ENCODE assay signal across 29 cellular contexts in the genomic region with DNA sequence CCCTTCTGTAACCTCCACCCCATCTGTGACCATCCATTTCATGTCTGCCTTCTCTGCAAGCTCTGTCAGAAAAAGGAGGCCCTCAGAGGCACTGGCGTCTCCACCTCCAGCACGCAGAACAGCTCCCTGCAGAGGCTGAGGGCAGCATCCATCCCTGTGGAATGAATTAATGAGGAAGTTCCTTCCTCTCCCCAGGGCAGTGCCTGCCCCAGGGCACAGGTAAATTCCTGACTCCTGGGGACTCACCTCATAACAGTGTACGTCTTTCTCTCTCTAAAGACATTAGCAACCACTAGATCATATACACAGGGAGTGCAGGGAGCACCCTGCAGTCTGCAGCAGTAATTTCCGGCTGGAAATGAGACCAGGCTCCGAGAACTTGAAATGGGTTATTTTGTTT.
"Had no signal": no experiment of that assay in that cellular context is flagged by ENCODE, and none has a peak within 500 bp of the region (broad histone marks: within the 10 kb centered on the region; RNA-seq: fewer than 3 reads in every experiment).

No MANE protein-coding gene starts in this region.

- DNase-seq: activated CD4-positive, alpha-beta memory T cell treated with anti-CD3 and anti-CD28 coated beads for 36 hours; activated CD4-positive, alpha-beta T cell treated with anti-CD3 and anti-CD28 coated beads, Interleukin-2, amount 10 ng/mL, durations not matched to agents 24 days and 14 days; activated CD8-positive, alpha-beta memory T cell treated with anti-CD3 and anti-CD28 coated beads, Interleukin-2, amount 50 U/mL, for 48 hours; activated gamma-delta T cell; activated naive CD4-positive, alpha-beta T cell treated with anti-CD3 and anti-CD28 coated beads, Interleukin-2, amount 10 ng/mL, durations not matched to agents 7 days and 5 days; activated naive CD8-positive, alpha-beta T cell treated with anti-CD3 and anti-CD28 coated beads, Interleukin-2, amount 10 ng/mL, durations not matched to agents 7 days and 5 days; activated T-cell treated with anti-CD3 and anti-CD28 coated beads, Interleukin-2, amount 50 U/mL, for 24 hours; cerebellar nuclear complex; colonic mucosa; effector memory CD4-positive, alpha-beta T cell; immature natural killer cell; left lung; lower lobe of right lung; mesenchymal stem cell; natural killer cell; posterior cingulate gyrus; stimulated activated CD4-positive, alpha-beta T cell treated with anti-CD3 and anti-CD28 coated beads, Interleukin-12 subunit alpha, Interleukin-12 subunit beta, amount 100 ng/mL, for 4 hours; stimulated activated CD4-positive, alpha-beta T cell treated with anti-CD3 and anti-CD28 coated beads, Interleukin-4, amount 100 ng/mL, for 1 hour; substantia nigra; T1000; uterus; WERI-Rb-1 had no signal

- H3K4me2 ChIP-seq: hepatocyte had no signal

- ATAC-seq: activated CD4-positive, CD25-positive, alpha-beta regulatory T cell treated with anti-CD3 and anti-CD28 coated beads, Interleukin-2, amount 50 U/mL, for 24 hours; gastroesophageal sphincter; left lung; lower lobe of right lung; natural killer cell; sciatic nerve had no signal

- H3K4me3 ChIP-seq: ascending aorta, cardiac muscle cell, colonic mucosa, gastroesophageal sphincter, hepatocyte, left lung, lower lobe of right lung, skin epidermis, uterus had no signal

- H3K9me3 ChIP-seq: ascending aorta, colonic mucosa, gastroesophageal sphincter, lower lobe of right lung, uterus had no signal

- H3K36me3 ChIP-seq: ascending aorta, cardiac muscle cell, colonic mucosa, gastroesophageal sphincter, left lung, lower lobe of right lung, uterus, WERI-Rb-1 had no signal

- H3K79me2 ChIP-seq: hepatocyte had no signal

- H2AFZ ChIP-seq: hepatocyte had no signal

- H3K4me1 ChIP-seq: ascending aorta, colonic mucosa, gastroesophageal sphincter, left lung, lower lobe of right lung, uterus had no signal

- H3K27ac ChIP-seq: ascending aorta, cardiac muscle cell, colonic mucosa, gastroesophageal sphincter, hepatocyte, left lung, lower lobe of right lung, skin epidermis, uterus, WERI-Rb-1 had no signal

- H3K27me3 ChIP-seq: ascending aorta, cardiac muscle cell, colonic mucosa, hepatocyte, left lung, uterus had no signal
